8 cellular contexts compared by ENCODE assay signal in genomic region chr3:129576514-129577345, GRCh38. TPM values are rescaled to one million over a fixed set of nuclear protein-coding genes. Genes with fewer than 3 reads are reported as not detected.
DNase-seq lines count a peak whose midpoint lies in the region; ATAC-seq, FAIRE-seq and TF ChIP-seq lines count a peak whose summit lies in the region.

No MANE protein-coding gene starts in this region.

- no peaks in the 10 kb centered on the region for H4K20me1 ChIP-seq in HepG2 (ENCODE audit: insufficient read depth, low read length)

- H3K36me3 ChIP-seq in HepG2 (replicated peaks in 1 of 2; ENCODE audit: control insufficient read depth in 1 of 2, insufficient read depth in 2 of 2, low read length in 2 of 2) (peaks cover 16 to 19% of the 10 kb centered on the region in 2 experiments; a peak in 4 of 5 replicates), testis (ENCODE audit: low read depth, missing control alignments) (no peaks in the 10 kb centered on the region)

- H3K9ac ChIP-seq in HepG2 (ENCODE audit: insufficient read depth, low read depth, low read length) = no peak overlapping the region

- no peak overlapping the region for H2AFZ ChIP-seq in HepG2 (ENCODE audit: low read length)

- intact Hi-C loops in HepG2 (cut with micrococcal nuclease; ENCODE audit: unreplicated experiment) (no loop called here), testis (cut with DNase I; ENCODE audit: low total_unique reads) (no loop called here)

- H3K27me3 ChIP-seq in HepG2 (ENCODE audit: control insufficient read depth in 1 of 2, insufficient read depth in 2 of 2, low read length in 2 of 2) = no peaks in the 10 kb centered on the region
- H3K27me3 ChIP-seq in testis = no peaks in the 10 kb centered on the region

- WGBS in HepG2 (ENCODE audit: low lambda C conversion rate) = 90% methylated on average over 6 of the region's 18 CpGs
- 74 to 84% methylated on average over 11 to 18 of the region's 18 CpGs for WGBS in testis, 2 donors

- no peaks in the 10 kb centered on the region for H3K79me2 ChIP-seq in HepG2 (ENCODE audit: insufficient read depth, low read length)

- peaks cover 13% of the 10 kb centered on the region for H3K4me1 ChIP-seq in HepG2 (ENCODE audit: insufficient read depth, low read length)
- peaks cover 16% of the 10 kb centered on the region for H3K4me1 ChIP-seq in testis

- TF ChIP-seq POLR2A in HepG2 (IDR thresholded peaks at IDR 0.05; ENCODE audit: insufficient read depth in 1 of 2, low read depth in 2 of 2, low read length in 2 of 2) = no peak
- TF ChIP-seq POLR2A in testis (IDR thresholded peaks at IDR 0.05) = no peak

- BruUV-seq in HepG2 (replicated peaks; lab: Mats Ljungman, UMichigan) = no TSS peak

- CTCF ChIA-PET in HepG2 (lab: Yijun Ruan, JAX; ENCODE audit: low intra/inter-chr PET ratio, low total read pairs) = no interaction called here

- in situ Hi-C loops in HepG2 (cut with HindIII; ENCODE audit: extremely low pct_ligation_motif_present, low pct_unique_long_range_greater_than_20kb) = no loop called here

- ATAC-seq in GM21737 (IDR thresholded peaks at IDR 0.05; ENCODE audit: unreplicated experiment) (peak; percentile 47), HepG2 (peak; percentile 56)

- POLR2A ChIA-PET in HepG2 (lab: Yijun Ruan, JAX) = interaction anchor here (1.5 to 2.4 kb wide), 3 partner anchors 18 to 42 kb away, joined by 4 to 20 read pairs (median 5); no protein-coding TSS in a partner anchor

- DNase-seq in COLO668 (lab: John Stamatoyannopoulos, UW; ENCODE audit: unreplicated experiment) (peak; percentile 78), NCI-H510A (lab: John Stamatoyannopoulos, UW) (peak; percentile 78), activated T-helper 1 cell treated with Interleukin-2 at 50 U/mL for 16 hours (ENCODE audit: low read depth) (peak; percentile 55), HepG2 (ENCODE audit: low spot score) (peak; percentile 33), testis (peak; percentile 53), superior temporal gyrus (ENCODE audit: extremely low spot score) (no peak), retina (no peak)

- TF ChIP-seq RAD21 in HepG2 (CRISPR knock-in tag; IDR thresholded peaks at IDR 0.05) = no peak

- TF ChIP-seq EP300 in HepG2 (IDR thresholded peaks at IDR 0.05; ENCODE audit: low read depth in 2 of 2, low read length in 2 of 2) = no peak
- no peak for TF ChIP-seq EP300 in HepG2 (CRISPR knock-in tag; IDR thresholded peaks at IDR 0.05; ENCODE audit: borderline replicate concordance)

- H3K27ac ChIP-seq in HepG2 (ENCODE audit: extremely low read length, insufficient read depth, low read length) = peak overlapping the region; percentile 35
- H3K27ac ChIP-seq in testis = peak overlapping the region; percentile 55 to 68

- H3K9me3 ChIP-seq in HepG2 (ENCODE audit: low read length) (no peaks in the 10 kb centered on the region), testis (no peaks in the 10 kb centered on the region)

- H3K4me3 ChIP-seq in HepG2 (replicated peaks in 1 of 3; ENCODE audit: insufficient read depth in 1 of 3, low read depth in 2 of 3, low read length in 3 of 3) (no peak overlapping the region), testis (no peak overlapping the region)

- FAIRE-seq in HepG2 (lab: Jason Lieb, UNC) = no peak

- TF ChIP-seq CTCF in HepG2 (CRISPR knock-in tag; IDR thresholded peaks at IDR 0.05) (no peak), testis (IDR thresholded peaks at IDR 0.05) (no peak)

- no peak overlapping the region; the same call in 1 of the 2 replicates for H3K4me2 ChIP-seq in HepG2 (ENCODE audit: low read depth, low read length)

RNA-seq across cellular contexts. Expression of gene PLXND1, which starts 29.7 kb away (rescaled TPM):
- 15.9 and 25.3 TPM in 2 replicates for total RNA-seq in HepG2 (2016; rRNA removed; fragmentation: Illumina TruSeq; extraction: Trizol)
- 6.6 and 10.2 TPM in 2 replicates for total RNA-seq in HepG2 (2016; cell fraction: cytosol; rRNA removed; fragmentation: Illumina TruSeq; extraction: Trizol; ENCODE audit: low read depth)
- 17.4 and 18.7 TPM in 2 replicates for total RNA-seq in HepG2 (2016; cell fraction: insoluble cytoplasmic fraction; rRNA removed; fragmentation: Illumina TruSeq; extraction: Trizol)
- total RNA-seq in HepG2 (2016; cell fraction: membrane; rRNA removed; fragmentation: Illumina TruSeq; extraction: Trizol) = 20.1 and 23.5 TPM in 2 replicates
- total RNA-seq in HepG2 (2016; cell fraction: nucleus; rRNA removed; fragmentation: Illumina TruSeq; extraction: Trizol) = 31.2 and 42.9 TPM in 2 replicates
- polyA plus RNA-seq in HepG2 (2011; rRNA removed) = 42.0 and 51.9 TPM in 2 replicates
- polyA plus RNA-seq in HepG2 (2011; cell fraction: cytosol; rRNA removed) = 32.8 and 38.1 TPM in 2 replicates
- polyA plus RNA-seq in HepG2 (2011; cell fraction: nucleus; rRNA removed) = 227 and 266 TPM in 2 replicates
- polyA plus RNA-seq in HepG2 (2012) = 48.7 and 95.9 TPM in 2 replicates
- polyA plus RNA-seq in HepG2 (2016; cell fraction: cytosol; fragmentation: Illumina TruSeq; extraction: Trizol; ENCODE audit: low read depth) = 4.4 and 4.6 TPM in 2 replicates
- polyA plus RNA-seq in HepG2 (2016; cell fraction: insoluble cytoplasmic fraction; fragmentation: Illumina TruSeq; extraction: Trizol; ENCODE audit: low read depth) = 20.5 and 26.7 TPM in 2 replicates
- 14.3 and 14.5 TPM in 2 replicates for polyA plus RNA-seq in HepG2 (2016; cell fraction: membrane; fragmentation: Illumina TruSeq; extraction: Trizol; ENCODE audit: low read depth)
- polyA plus RNA-seq in HepG2 (2016; cell fraction: nucleus; fragmentation: Illumina TruSeq; extraction: Trizol; ENCODE audit: insufficient read depth, low read depth) = 87.9 and 89.2 TPM in 2 replicates
- 25.6 and 59.9 TPM in 2 replicates for polyA minus RNA-seq in HepG2 (2011; rRNA and poly(A)+ RNA removed; ENCODE audit: low replicate concordance)
- 30.9 and 54.1 TPM in 2 replicates for polyA minus RNA-seq in HepG2 (2011; cell fraction: cytosol; rRNA and poly(A)+ RNA removed)
- 61.7 and 71.7 TPM in 2 replicates for polyA minus RNA-seq in HepG2 (2011; cell fraction: nucleus; rRNA and poly(A)+ RNA removed)
- 10 to 100 TPM; 50.2 to 87.8 TPM for total RNA-seq in testis
- polyA plus RNA-seq in testis (ENCODE audit: insufficient read depth, low read depth, low replicate concordance) = 69.2 TPM

RNA-seq across cellular contexts. Expression of gene H1-8, which starts 33.8 kb away (rescaled TPM):
- not detected in 2 replicates for total RNA-seq in HepG2 (2016; rRNA removed; fragmentation: Illumina TruSeq; extraction: Trizol)
- total RNA-seq in HepG2 (2016; cell fraction: cytosol; rRNA removed; fragmentation: Illumina TruSeq; extraction: Trizol; ENCODE audit: low read depth) = not detected in 2 replicates
- not detected in 2 replicates for total RNA-seq in HepG2 (2016; cell fraction: insoluble cytoplasmic fraction; rRNA removed; fragmentation: Illumina TruSeq; extraction: Trizol)
- total RNA-seq in HepG2 (2016; cell fraction: membrane; rRNA removed; fragmentation: Illumina TruSeq; extraction: Trizol) = not detected in 2 replicates
- total RNA-seq in HepG2 (2016; cell fraction: nucleus; rRNA removed; fragmentation: Illumina TruSeq; extraction: Trizol) = not detected in 2 replicates
- 0.08 TPM in 1 of 2 replicates, not detected in the other for polyA plus RNA-seq in HepG2 (2011; rRNA removed)
- 0.09 and 0.12 TPM in 2 replicates for polyA plus RNA-seq in HepG2 (2011; cell fraction: cytosol; rRNA removed)
- not detected in 2 replicates for polyA plus RNA-seq in HepG2 (2011; cell fraction: nucleus; rRNA removed)
- not detected in 2 replicates for polyA plus RNA-seq in HepG2 (2012)
- not detected in 2 replicates for polyA plus RNA-seq in HepG2 (2016; cell fraction: cytosol; fragmentation: Illumina TruSeq; extraction: Trizol; ENCODE audit: low read depth)
- polyA plus RNA-seq in HepG2 (2016; cell fraction: insoluble cytoplasmic fraction; fragmentation: Illumina TruSeq; extraction: Trizol; ENCODE audit: low read depth) = not detected in 2 replicates
- not detected in 2 replicates for polyA plus RNA-seq in HepG2 (2016; cell fraction: membrane; fragmentation: Illumina TruSeq; extraction: Trizol; ENCODE audit: low read depth)
- polyA plus RNA-seq in HepG2 (2016; cell fraction: nucleus; fragmentation: Illumina TruSeq; extraction: Trizol; ENCODE audit: insufficient read depth, low read depth) = not detected in 2 replicates
- polyA minus RNA-seq in HepG2 (2011; rRNA and poly(A)+ RNA removed; ENCODE audit: low replicate concordance) = not detected in 2 replicates
- not detected in 2 replicates for polyA minus RNA-seq in HepG2 (2011; cell fraction: cytosol; rRNA and poly(A)+ RNA removed)
- polyA minus RNA-seq in HepG2 (2011; cell fraction: nucleus; rRNA and poly(A)+ RNA removed) = not detected in 2 replicates
- total RNA-seq in testis = 1 to 10 TPM; 4.2 to 4.8 TPM
- polyA plus RNA-seq in testis (ENCODE audit: insufficient read depth, low read depth, low replicate concordance) = 8.6 TPM

RNA-seq across cellular contexts. Expression of gene RHO, which starts 48.3 kb away (rescaled TPM):
- total RNA-seq in HepG2 (2016; rRNA removed; fragmentation: Illumina TruSeq; extraction: Trizol) = not detected in 2 replicates
- not detected in 2 replicates for total RNA-seq in HepG2 (2016; cell fraction: cytosol; rRNA removed; fragmentation: Illumina TruSeq; extraction: Trizol; ENCODE audit: low read depth)
- total RNA-seq in HepG2 (2016; cell fraction: insoluble cytoplasmic fraction; rRNA removed; fragmentation: Illumina TruSeq; extraction: Trizol) = not detected in 2 replicates
- not detected in 2 replicates for total RNA-seq in HepG2 (2016; cell fraction: membrane; rRNA removed; fragmentation: Illumina TruSeq; extraction: Trizol)
- total RNA-seq in HepG2 (2016; cell fraction: nucleus; rRNA removed; fragmentation: Illumina TruSeq; extraction: Trizol) = not detected in 2 replicates
- polyA plus RNA-seq in HepG2 (2011; rRNA removed) = not detected in 2 replicates
- not detected in 2 replicates for polyA plus RNA-seq in HepG2 (2011; cell fraction: cytosol; rRNA removed)
- polyA plus RNA-seq in HepG2 (2011; cell fraction: nucleus; rRNA removed) = 0.05 TPM in 1 of 2 replicates, not detected in the other
- polyA plus RNA-seq in HepG2 (2012) = not detected in 2 replicates
- not detected in 2 replicates for polyA plus RNA-seq in HepG2 (2016; cell fraction: cytosol; fragmentation: Illumina TruSeq; extraction: Trizol; ENCODE audit: low read depth)
- not detected in 2 replicates for polyA plus RNA-seq in HepG2 (2016; cell fraction: insoluble cytoplasmic fraction; fragmentation: Illumina TruSeq; extraction: Trizol; ENCODE audit: low read depth)
- not detected in 2 replicates for polyA plus RNA-seq in HepG2 (2016; cell fraction: membrane; fragmentation: Illumina TruSeq; extraction: Trizol; ENCODE audit: low read depth)
- polyA plus RNA-seq in HepG2 (2016; cell fraction: nucleus; fragmentation: Illumina TruSeq; extraction: Trizol; ENCODE audit: insufficient read depth, low read depth) = not detected in 2 replicates
- not detected in 2 replicates for polyA minus RNA-seq in HepG2 (2011; rRNA and poly(A)+ RNA removed; ENCODE audit: low replicate concordance)
- polyA minus RNA-seq in HepG2 (2011; cell fraction: cytosol; rRNA and poly(A)+ RNA removed) = not detected in 2 replicates
- not detected in 2 replicates for polyA minus RNA-seq in HepG2 (2011; cell fraction: nucleus; rRNA and poly(A)+ RNA removed)
- under 1 TPM in 1 of 2 donors, not detected in 1; 0.25 TPM for total RNA-seq in testis
- not detected for polyA plus RNA-seq in testis (ENCODE audit: insufficient read depth, low read depth, low replicate concordance)

Comparison
In these comparisons a context has a peak if more than half of its experiments do, and no peak if none do; other contexts are left out.
1. DNase-seq: peak in COLO668 (single experiment), NCI-H510A (single experiment), activated T-helper 1 cell treated with Interleukin-2 at 50 U/mL for 16 hours (single experiment), HepG2 (single experiment) and testis (single experiment); none in superior temporal gyrus (single experiment) and retina (single experiment).